1 cellular context compared by ENCODE assay signal in the genomic region with DNA sequence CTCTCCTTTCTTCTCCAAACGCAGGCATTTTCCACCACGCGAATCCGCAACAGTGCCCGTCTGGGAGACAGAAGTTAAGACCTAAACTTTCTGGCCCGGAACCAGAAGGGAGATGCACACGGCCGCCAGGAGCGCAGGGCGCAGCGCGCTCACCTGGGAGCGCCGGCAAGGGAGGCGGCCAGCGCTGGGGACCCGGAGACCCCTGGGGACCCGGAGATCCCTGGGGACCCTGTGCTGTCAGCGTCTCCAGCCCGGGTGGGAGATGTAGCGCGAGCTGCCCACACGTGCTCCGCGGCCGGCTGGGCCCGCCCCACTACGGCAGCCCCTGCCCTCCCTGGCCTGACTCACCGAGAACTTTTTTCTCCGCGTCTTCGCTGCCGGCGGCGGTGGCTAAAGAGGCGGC.
A peak's percentile ranks its signal among the peaks of the same experiment; 100 is the strongest.
TF ChIP-seq lines count a peak whose summit lies in the region.

No MANE protein-coding gene starts in this region.

TF ChIP-seq in HepG2, 621 proteins besides CTCF, POLR2A, EP300 and RAD21 (continued from another document and continues in another):
- TF ChIP-seq, protein P1, sequence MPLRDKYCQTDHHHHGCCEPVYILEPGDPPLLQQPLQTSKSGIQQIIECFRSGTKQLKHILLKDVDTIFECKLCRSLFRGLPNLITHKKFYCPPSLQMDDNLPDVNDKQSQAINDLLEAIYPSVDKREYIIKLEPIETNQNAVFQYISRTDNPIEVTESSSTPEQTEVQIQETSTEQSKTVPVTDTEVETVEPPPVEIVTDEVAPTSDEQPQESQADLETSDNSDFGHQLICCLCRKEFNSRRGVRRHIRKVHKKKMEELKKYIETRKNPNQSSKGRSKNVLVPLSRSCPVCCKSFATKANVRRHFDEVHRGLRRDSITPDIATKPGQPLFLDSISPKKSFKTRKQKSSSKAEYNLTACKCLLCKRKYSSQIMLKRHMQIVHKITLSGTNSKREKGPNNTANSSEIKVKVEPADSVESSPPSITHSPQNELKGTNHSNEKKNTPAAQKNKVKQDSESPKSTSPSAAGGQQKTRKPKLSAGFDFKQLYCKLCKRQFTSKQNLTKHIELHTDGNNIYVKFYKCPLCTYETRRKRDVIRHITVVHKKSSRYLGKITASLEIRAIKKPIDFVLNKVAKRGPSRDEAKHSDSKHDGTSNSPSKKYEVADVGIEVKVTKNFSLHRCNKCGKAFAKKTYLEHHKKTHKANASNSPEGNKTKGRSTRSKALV (CRISPR knock-in tag; IDR thresholded peaks at IDR 0.05): peak; percentile 83; the same call in 1 of the 2 replicates
- TF ChIP-seq ZNF691 (CRISPR knock-in tag; IDR thresholded peaks at IDR 0.05; ENCODE audit: borderline replicate concordance, low read depth) (peak; percentile 28; the same call in 1 of the 2 replicates), POLR2AphosphoS5 (IDR thresholded peaks at IDR 0.05; ENCODE audit: low read depth, low read length) (0 out of 2 replicates have a peak, but pooled peaks have one; percentile 4), JDP2 (CRISPR knock-in tag; IDR thresholded peaks at IDR 0.05; ENCODE audit: borderline replicate concordance) (no peak), TBX2 (CRISPR knock-in tag; IDR thresholded peaks at IDR 0.05; ENCODE audit: borderline replicate concordance) (0 out of 2 replicates have a peak, but pooled peaks have one; percentile 17), ZNF251 (CRISPR knock-in tag; IDR thresholded peaks at IDR 0.05) (0 out of 2 replicates have a peak, but pooled peaks have one; percentile 9), NFATC3 (CRISPR knock-in tag; IDR thresholded peaks at IDR 0.05) (0 out of 2 replicates have a peak, but pooled peaks have one; percentile 61), ZFP62 (CRISPR knock-in tag; IDR thresholded peaks at IDR 0.05) (no peak), ZNF10 (CRISPR knock-in tag; IDR thresholded peaks at IDR 0.05; ENCODE audit: borderline replicate concordance, low read depth) (no peak), ZNF816 (CRISPR knock-in tag; IDR thresholded peaks at IDR 0.05; ENCODE audit: borderline replicate concordance) (0 out of 2 replicates have a peak, but pooled peaks have one; percentile 24), UBTF (CRISPR knock-in tag; IDR thresholded peaks at IDR 0.05) (peak; percentile 58; the same call in 1 of the 2 replicates), SRY (CRISPR knock-in tag; IDR thresholded peaks at IDR 0.05) (0 out of 2 replicates have a peak, but pooled peaks have one; percentile 13), HNRNPLL (IDR thresholded peaks at IDR 0.05; ENCODE audit: low read depth, low read length, poor library complexity, severe bottlenecking) (peak; percentile 93), ZNF234 (CRISPR knock-in tag; conservative IDR thresholded peaks at IDR 0.05) (0 out of 2 replicates have a peak, but pooled peaks have one; percentile 26), ZNF572 (CRISPR knock-in tag; IDR thresholded peaks at IDR 0.05) (peak; percentile 86; the same call in 1 of the 2 replicates), FOXO4 (CRISPR knock-in tag; conservative IDR thresholded peaks at IDR 0.05) (0 out of 2 replicates have a peak, but pooled peaks have one; percentile 21), ZNF792 (CRISPR knock-in tag; IDR thresholded peaks at IDR 0.05) (no peak), MXD1 (CRISPR knock-in tag; IDR thresholded peaks at IDR 0.05) (peak; percentile 16; the same call in 1 of the 2 replicates), ATRX (CRISPR knock-in tag; IDR thresholded peaks at IDR 0.05; ENCODE audit: borderline replicate concordance) (no peak), ZNF563 (CRISPR knock-in tag; IDR thresholded peaks at IDR 0.05) (0 out of 2 replicates have a peak, but pooled peaks have one; percentile 39), KLF6 (CRISPR knock-in tag; IDR thresholded peaks at IDR 0.05) (peak; percentile 13; the same call in 1 of the 2 replicates), MAZ (IDR thresholded peaks at IDR 0.05; ENCODE audit: borderline replicate concordance, low read depth, low read length) (no peak), MAZ (CRISPR knock-in tag; IDR thresholded peaks at IDR 0.05; ENCODE audit: low read depth) (no peak), ZC3H13 (CRISPR knock-in tag; IDR thresholded peaks at IDR 0.05) (0 out of 2 replicates have a peak, but pooled peaks have one; percentile 3), HMGXB4 (CRISPR knock-in tag; IDR thresholded peaks at IDR 0.05; ENCODE audit: borderline replicate concordance in 1 of 2, low read depth in 1 of 2) (peak in 1 of 2 experiments; percentile 63; a peak in 1 of 4 replicates), ZNF564 (CRISPR knock-in tag; IDR thresholded peaks at IDR 0.05) (peak; percentile 49; the same call in 1 of the 2 replicates), CSRNP1 (CRISPR knock-in tag; IDR thresholded peaks at IDR 0.05) (no peak)
- TF ChIP-seq, protein P2, sequence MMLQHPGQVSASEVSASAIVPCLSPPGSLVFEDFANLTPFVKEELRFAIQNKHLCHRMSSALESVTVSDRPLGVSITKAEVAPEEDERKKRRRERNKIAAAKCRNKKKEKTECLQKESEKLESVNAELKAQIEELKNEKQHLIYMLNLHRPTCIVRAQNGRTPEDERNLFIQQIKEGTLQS (CRISPR knock-in tag; IDR thresholded peaks at IDR 0.05): no peak
- TF ChIP-seq, protein P3, sequence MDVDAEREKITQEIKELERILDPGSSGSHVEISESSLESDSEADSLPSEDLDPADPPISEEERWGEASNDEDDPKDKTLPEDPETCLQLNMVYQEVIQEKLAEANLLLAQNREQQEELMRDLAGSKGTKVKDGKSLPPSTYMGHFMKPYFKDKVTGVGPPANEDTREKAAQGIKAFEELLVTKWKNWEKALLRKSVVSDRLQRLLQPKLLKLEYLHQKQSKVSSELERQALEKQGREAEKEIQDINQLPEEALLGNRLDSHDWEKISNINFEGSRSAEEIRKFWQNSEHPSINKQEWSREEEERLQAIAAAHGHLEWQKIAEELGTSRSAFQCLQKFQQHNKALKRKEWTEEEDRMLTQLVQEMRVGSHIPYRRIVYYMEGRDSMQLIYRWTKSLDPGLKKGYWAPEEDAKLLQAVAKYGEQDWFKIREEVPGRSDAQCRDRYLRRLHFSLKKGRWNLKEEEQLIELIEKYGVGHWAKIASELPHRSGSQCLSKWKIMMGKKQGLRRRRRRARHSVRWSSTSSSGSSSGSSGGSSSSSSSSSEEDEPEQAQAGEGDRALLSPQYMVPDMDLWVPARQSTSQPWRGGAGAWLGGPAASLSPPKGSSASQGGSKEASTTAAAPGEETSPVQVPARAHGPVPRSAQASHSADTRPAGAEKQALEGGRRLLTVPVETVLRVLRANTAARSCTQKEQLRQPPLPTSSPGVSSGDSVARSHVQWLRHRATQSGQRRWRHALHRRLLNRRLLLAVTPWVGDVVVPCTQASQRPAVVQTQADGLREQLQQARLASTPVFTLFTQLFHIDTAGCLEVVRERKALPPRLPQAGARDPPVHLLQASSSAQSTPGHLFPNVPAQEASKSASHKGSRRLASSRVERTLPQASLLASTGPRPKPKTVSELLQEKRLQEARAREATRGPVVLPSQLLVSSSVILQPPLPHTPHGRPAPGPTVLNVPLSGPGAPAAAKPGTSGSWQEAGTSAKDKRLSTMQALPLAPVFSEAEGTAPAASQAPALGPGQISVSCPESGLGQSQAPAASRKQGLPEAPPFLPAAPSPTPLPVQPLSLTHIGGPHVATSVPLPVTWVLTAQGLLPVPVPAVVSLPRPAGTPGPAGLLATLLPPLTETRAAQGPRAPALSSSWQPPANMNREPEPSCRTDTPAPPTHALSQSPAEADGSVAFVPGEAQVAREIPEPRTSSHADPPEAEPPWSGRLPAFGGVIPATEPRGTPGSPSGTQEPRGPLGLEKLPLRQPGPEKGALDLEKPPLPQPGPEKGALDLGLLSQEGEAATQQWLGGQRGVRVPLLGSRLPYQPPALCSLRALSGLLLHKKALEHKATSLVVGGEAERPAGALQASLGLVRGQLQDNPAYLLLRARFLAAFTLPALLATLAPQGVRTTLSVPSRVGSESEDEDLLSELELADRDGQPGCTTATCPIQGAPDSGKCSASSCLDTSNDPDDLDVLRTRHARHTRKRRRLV (CRISPR knock-in tag; IDR thresholded peaks at IDR 0.05): 0 out of 2 replicates have a peak, but pooled peaks have one; percentile 14
